9 cellular contexts compared by ENCODE assay signal in genomic region chr12:130041983-130042812, GRCh38.
DNase-seq lines count a peak whose midpoint lies in the region; ATAC-seq lines count a peak whose summit lies in the region.
"Had no signal": no experiment of that assay in that cellular context is flagged by ENCODE, and none has a peak within 500 bp of the region (broad histone marks: within the 10 kb centered on the region; RNA-seq: fewer than 3 reads in every experiment).

No MANE protein-coding gene starts in this region.

- no peak overlapping the region for H3K4me3 Mint-ChIP-seq in activated T-helper 2 cell treated with anti-CD3 and anti-CD28 coated beads, Interferon-gamma antibody, Interleukin-2, Interleukin-4, amounts not matched to agents 10 μg/mL and 5 μg/mL and 100 μg/mL, durations not matched to agents 14 hours and 24 hours and 36 hours (ENCODE audit: low read depth)
- H3K4me3 Mint-ChIP-seq: activated naive CD8-positive, alpha-beta T cell had no signal

- no peaks in the 10 kb centered on the region for H3K4me1 Mint-ChIP-seq in activated T-helper 2 cell treated with anti-CD3 and anti-CD28 coated beads, Interferon-gamma antibody, Interleukin-2, Interleukin-4, amounts not matched to agents 10 μg/mL and 5 μg/mL and 100 μg/mL, durations not matched to agents 14 hours and 24 hours and 36 hours (ENCODE audit: low read depth)

- DNase-seq in COLO668 (lab: John Stamatoyannopoulos, UW; ENCODE audit: unreplicated experiment): peak; percentile 81
- peak; percentile 71 for DNase-seq in NCI-H1105 (lab: John Stamatoyannopoulos, UW)
- DNase-seq in activated T-helper 2 cell treated with anti-CD3 and anti-CD28 coated beads, Interferon-gamma antibody, Interleukin-2, Interleukin-4, amounts not matched to agents 10 μg/mL and 5 μg/mL and 100 μg/mL, durations not matched to agents 14 hours and 24 hours and 36 hours (ENCODE audit: low spot score): peak; percentile 23
- DNase-seq in iPS-NIHi11 (ENCODE audit: low spot score): peak; percentile 88
- peak; percentile 58 to 74 for DNase-seq in stimulated activated CD4-positive, alpha-beta T cell treated with anti-CD3 and anti-CD28 coated beads, Interleukin-2, amount 100 ng/mL, for 48 hours
- no peak for DNase-seq in T1000 (lab: John Stamatoyannopoulos, UW)

- H3K36me3 Mint-ChIP-seq in activated T-helper 2 cell treated with anti-CD3 and anti-CD28 coated beads, Interferon-gamma antibody, Interleukin-2, Interleukin-4, amounts not matched to agents 10 μg/mL and 5 μg/mL and 100 μg/mL, durations not matched to agents 14 hours and 24 hours and 36 hours (ENCODE audit: low read depth): no peaks in the 10 kb centered on the region
- H3K36me3 Mint-ChIP-seq: activated naive CD8-positive, alpha-beta T cell had no signal

- intact Hi-C loops in activated T-helper 2 cell treated with anti-CD3 and anti-CD28 coated beads, Interferon-gamma antibody, Interleukin-2, Interleukin-4, amounts not matched to agents 10 μg/mL and 5 μg/mL and 100 μg/mL, durations not matched to agents 14 hours and 24 hours and 36 hours (cut with micrococcal nuclease): no loop called here

- H3K27ac Mint-ChIP-seq in activated T-helper 2 cell treated with anti-CD3 and anti-CD28 coated beads, Interferon-gamma antibody, Interleukin-2, Interleukin-4, amounts not matched to agents 10 μg/mL and 5 μg/mL and 100 μg/mL, durations not matched to agents 14 hours and 24 hours and 36 hours: no peak overlapping the region
- H3K27ac Mint-ChIP-seq: activated naive CD8-positive, alpha-beta T cell had no signal

- H3K27me3 Mint-ChIP-seq in activated T-helper 2 cell treated with anti-CD3 and anti-CD28 coated beads, Interferon-gamma antibody, Interleukin-2, Interleukin-4, amounts not matched to agents 10 μg/mL and 5 μg/mL and 100 μg/mL, durations not matched to agents 14 hours and 24 hours and 36 hours (ENCODE audit: low read depth): peaks cover 20% of the 10 kb centered on the region

- H3K9me3 Mint-ChIP-seq in activated T-helper 2 cell treated with anti-CD3 and anti-CD28 coated beads, Interferon-gamma antibody, Interleukin-2, Interleukin-4, amounts not matched to agents 10 μg/mL and 5 μg/mL and 100 μg/mL, durations not matched to agents 14 hours and 24 hours and 36 hours: peaks cover 9% of the 10 kb centered on the region

- ATAC-seq in GM18870 (IDR thresholded peaks at IDR 0.05; ENCODE audit: unreplicated experiment): no peak
- no peak for ATAC-seq in GM21526 (IDR thresholded peaks at IDR 0.05; ENCODE audit: low FRiP score, unreplicated experiment)
